In the genomic region with DNA sequence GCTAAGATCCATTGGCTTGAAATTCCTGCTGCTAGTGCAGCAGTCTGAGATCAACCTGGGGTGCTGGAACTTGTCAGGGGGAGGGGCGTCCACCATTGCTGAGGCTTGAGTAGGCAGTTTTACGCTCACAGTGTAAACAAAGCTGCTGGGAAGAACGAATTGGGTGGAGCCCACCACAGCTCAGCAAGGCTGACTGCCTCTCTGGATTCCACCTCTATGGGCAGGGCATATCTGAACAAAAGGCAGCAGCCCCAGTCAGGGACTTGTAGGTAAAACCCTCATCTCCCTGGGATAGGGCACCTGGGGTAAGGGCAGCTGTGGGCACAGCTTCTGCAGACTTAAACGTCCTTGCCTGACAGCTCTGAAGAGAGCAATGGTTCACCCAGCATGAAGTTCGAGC, we compare ENCODE assay signal across 1 cellular context.
TF ChIP-seq lines count a peak whose summit lies in the region.

No MANE protein-coding gene starts in this region.

TF ChIP-seq in WTC11, 78 proteins besides CTCF, POLR2A, EP300 and RAD21 (continued from another document):
- TF ChIP-seq, protein P1, sequence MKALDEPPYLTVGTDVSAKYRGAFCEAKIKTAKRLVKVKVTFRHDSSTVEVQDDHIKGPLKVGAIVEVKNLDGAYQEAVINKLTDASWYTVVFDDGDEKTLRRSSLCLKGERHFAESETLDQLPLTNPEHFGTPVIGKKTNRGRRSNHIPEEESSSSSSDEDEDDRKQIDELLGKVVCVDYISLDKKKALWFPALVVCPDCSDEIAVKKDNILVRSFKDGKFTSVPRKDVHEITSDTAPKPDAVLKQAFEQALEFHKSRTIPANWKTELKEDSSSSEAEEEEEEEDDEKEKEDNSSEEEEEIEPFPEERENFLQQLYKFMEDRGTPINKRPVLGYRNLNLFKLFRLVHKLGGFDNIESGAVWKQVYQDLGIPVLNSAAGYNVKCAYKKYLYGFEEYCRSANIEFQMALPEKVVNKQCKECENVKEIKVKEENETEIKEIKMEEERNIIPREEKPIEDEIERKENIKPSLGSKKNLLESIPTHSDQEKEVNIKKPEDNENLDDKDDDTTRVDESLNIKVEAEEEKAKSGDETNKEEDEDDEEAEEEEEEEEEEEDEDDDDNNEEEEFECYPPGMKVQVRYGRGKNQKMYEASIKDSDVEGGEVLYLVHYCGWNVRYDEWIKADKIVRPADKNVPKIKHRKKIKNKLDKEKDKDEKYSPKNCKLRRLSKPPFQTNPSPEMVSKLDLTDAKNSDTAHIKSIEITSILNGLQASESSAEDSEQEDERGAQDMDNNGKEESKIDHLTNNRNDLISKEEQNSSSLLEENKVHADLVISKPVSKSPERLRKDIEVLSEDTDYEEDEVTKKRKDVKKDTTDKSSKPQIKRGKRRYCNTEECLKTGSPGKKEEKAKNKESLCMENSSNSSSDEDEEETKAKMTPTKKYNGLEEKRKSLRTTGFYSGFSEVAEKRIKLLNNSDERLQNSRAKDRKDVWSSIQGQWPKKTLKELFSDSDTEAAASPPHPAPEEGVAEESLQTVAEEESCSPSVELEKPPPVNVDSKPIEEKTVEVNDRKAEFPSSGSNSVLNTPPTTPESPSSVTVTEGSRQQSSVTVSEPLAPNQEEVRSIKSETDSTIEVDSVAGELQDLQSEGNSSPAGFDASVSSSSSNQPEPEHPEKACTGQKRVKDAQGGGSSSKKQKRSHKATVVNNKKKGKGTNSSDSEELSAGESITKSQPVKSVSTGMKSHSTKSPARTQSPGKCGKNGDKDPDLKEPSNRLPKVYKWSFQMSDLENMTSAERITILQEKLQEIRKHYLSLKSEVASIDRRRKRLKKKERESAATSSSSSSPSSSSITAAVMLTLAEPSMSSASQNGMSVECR (CRISPR knock-in tag; IDR thresholded peaks at IDR 0.05; ENCODE audit: borderline replicate concordance) = no peak
- TF ChIP-seq NR1H2 (CRISPR knock-in tag; IDR thresholded peaks at IDR 0.05) (no peak), HMGA2 (CRISPR knock-in tag; IDR thresholded peaks at IDR 0.05) (no peak), JAZF1 (CRISPR knock-in tag; IDR thresholded peaks at IDR 0.05) (no peak), ZNF396 (CRISPR knock-in tag; IDR thresholded peaks at IDR 0.05; ENCODE audit: borderline replicate concordance) (no peak), FOXK1 (CRISPR knock-in tag; IDR thresholded peaks at IDR 0.05) (no peak)
- TF ChIP-seq, protein P2, sequence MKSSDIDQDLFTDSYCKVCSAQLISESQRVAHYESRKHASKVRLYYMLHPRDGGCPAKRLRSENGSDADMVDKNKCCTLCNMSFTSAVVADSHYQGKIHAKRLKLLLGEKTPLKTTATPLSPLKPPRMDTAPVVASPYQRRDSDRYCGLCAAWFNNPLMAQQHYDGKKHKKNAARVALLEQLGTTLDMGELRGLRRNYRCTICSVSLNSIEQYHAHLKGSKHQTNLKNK (CRISPR knock-in tag; IDR thresholded peaks at IDR 0.05) = no peak
TF ChIP-seq in WTC11: peak in this region for 0.
